Comparison of ENCODE assay signal across 7 cellular contexts in the genomic region with DNA sequence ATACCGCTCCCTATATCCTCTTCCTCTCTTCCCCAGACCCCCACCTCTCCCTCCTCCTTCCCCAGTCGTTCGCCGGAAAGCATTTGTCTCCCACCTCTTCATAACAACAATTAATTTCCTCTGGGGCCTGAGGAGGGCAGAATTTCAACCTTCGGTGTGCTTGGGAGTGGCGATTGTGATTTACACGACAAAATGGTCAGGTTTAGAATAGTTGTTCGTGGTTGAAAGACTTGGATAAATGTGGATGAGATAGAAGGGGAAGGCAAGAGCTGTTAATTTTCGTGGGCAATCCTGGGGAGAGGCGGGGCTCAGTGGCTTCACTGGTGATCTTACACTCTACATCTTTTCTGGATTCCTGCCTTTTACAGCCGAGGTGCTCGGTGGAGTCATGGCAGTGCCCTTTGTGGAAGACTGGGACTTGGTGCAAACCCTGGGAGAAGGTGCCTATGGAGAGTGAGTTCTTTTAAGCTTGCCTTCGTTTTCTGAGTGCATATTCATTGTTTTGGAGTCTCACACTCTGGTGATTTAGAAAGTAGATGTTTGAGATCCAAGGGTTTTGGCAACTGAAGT. TPM values are rescaled to one million over a fixed set of nuclear protein-coding genes. Genes with fewer than 3 reads are reported as not detected.
A peak's percentile ranks its signal among the peaks of the same experiment; 100 is the strongest.
DNase-seq lines count a peak whose midpoint lies in the region; ATAC-seq and TF ChIP-seq lines count a peak whose summit lies in the region.

No MANE protein-coding gene starts in this region.

- no peak overlapping the region for H3K23ac ChIP-seq in neuronal stem cell (ENCODE audit: low read depth, low read length, poor library complexity)

- H3K4me2 ChIP-seq in fibroblast of lung (ENCODE audit: extremely low read depth, insufficient read depth, low read length) (peak overlapping the region; percentile 77), neuronal stem cell (ENCODE audit: insufficient read depth, low read length, poor library complexity, severe bottlenecking) (peak overlapping the region; percentile 69)

- H3K27me3 ChIP-seq in HUES48 (ENCODE audit: control insufficient read depth, insufficient read depth, low read length) (no peaks in the 10 kb centered on the region), fibroblast of lung (ENCODE audit: control insufficient read depth, insufficient read depth, low read length) (no peaks in the 10 kb centered on the region), neuronal stem cell (ENCODE audit: control insufficient read depth in 3 of 3, insufficient read depth in 3 of 3, low read depth in 1 of 3, low read length in 3 of 3) (no peaks in the 10 kb centered on the region)

- peaks cover 58% of the 10 kb centered on the region for H3K36me3 ChIP-seq in HUES48 (ENCODE audit: control insufficient read depth, insufficient read depth, low read length)
- no peaks in the 10 kb centered on the region for H3K36me3 ChIP-seq in fibroblast of lung (ENCODE audit: control insufficient read depth, insufficient read depth, low read length)
- H3K36me3 ChIP-seq in neuronal stem cell (replicated peaks in 1 of 2; ENCODE audit: control insufficient read depth in 2 of 2, insufficient read depth in 2 of 2, low read length in 2 of 2): peaks cover 11 to 68% of the 10 kb centered on the region in 2 donors

- peak overlapping the region; percentile 87 for H3K4me3 ChIP-seq in HUES48 (ENCODE audit: low read depth, low read length)
- peak overlapping the region; percentile 78 for H3K4me3 ChIP-seq in WI38 (ENCODE audit: low read depth, low read length)
- peak overlapping the region; percentile 60 to 90 (median 69) for H3K4me3 ChIP-seq in fibroblast of lung (replicated peaks in 1 of 4; ENCODE audit: control extremely low read depth in 1 of 4, insufficient read depth in 1 of 4, low read depth in 3 of 4, low read length in 4 of 4)
- H3K4me3 ChIP-seq in neuronal stem cell (ENCODE audit: low read length in 2 of 2): peak overlapping the region; percentile 70 to 80

- H2AK5ac ChIP-seq in neuronal stem cell (ENCODE audit: low read depth, low read length): no peak overlapping the region

- TF ChIP-seq CTCF in WI38 (IDR thresholded peaks at IDR 0.05; ENCODE audit: low read depth, low read length): no peak; the same call in 1 of the 2 replicates
- peak; percentile 20 to 32 for TF ChIP-seq CTCF in fibroblast of lung (conservative IDR thresholded peaks at IDR 0.05 in 1 of 2, IDR thresholded peaks at IDR 0.05 in 1 of 2; ENCODE audit: low read depth in 1 of 2, low read length in 2 of 2)

- WGBS in neuronal stem cell (ENCODE audit: extremely low coverage in 2 of 2, insufficient read length in 2 of 2, insufficient replicate concordance in 1 of 2), 2 donors: no CpG with 5 or more reads among the region's 13 CpGs

- no peak overlapping the region for H2BK120ac ChIP-seq in neuronal stem cell (ENCODE audit: low read depth, low read length)

- no peaks in the 10 kb centered on the region for H3K9me3 ChIP-seq in HUES48 (ENCODE audit: control insufficient read depth, insufficient read depth, low read length)
- H3K9me3 ChIP-seq in fibroblast of lung (ENCODE audit: control insufficient read depth, insufficient read depth, low read depth, low read length): no peaks in the 10 kb centered on the region
- no peaks in the 10 kb centered on the region for H3K9me3 ChIP-seq in neuronal stem cell (replicated peaks in 1 of 2; ENCODE audit: control insufficient read depth in 2 of 2, insufficient read depth in 1 of 2, low read depth in 1 of 2, low read length in 2 of 2)

- H3K9ac ChIP-seq in HUES48 (ENCODE audit: low read depth, low read length) (peak overlapping the region; percentile 93), fibroblast of lung (ENCODE audit: insufficient read depth, low read length) (peak overlapping the region; percentile 55), neuronal stem cell (ENCODE audit: low read depth, low read length, poor library complexity) (peak overlapping the region; percentile 51)

- no peak overlapping the region for H4K8ac ChIP-seq in neuronal stem cell (ENCODE audit: low read depth, low read length)

- no peak overlapping the region for H2BK15ac ChIP-seq in neuronal stem cell (ENCODE audit: low read length)

- no peak overlapping the region for H3K4ac ChIP-seq in neuronal stem cell (ENCODE audit: low read length)

- H3K4me1 ChIP-seq in HUES48 (ENCODE audit: control insufficient read depth, insufficient read depth, low read length) (peaks cover 13% of the 10 kb centered on the region), fibroblast of lung (ENCODE audit: control insufficient read depth, extremely low read depth, insufficient read depth, low read length) (peaks cover 3% of the 10 kb centered on the region), neuronal stem cell (ENCODE audit: control insufficient read depth in 2 of 2, insufficient read depth in 1 of 2, low read depth in 1 of 2, low read length in 2 of 2) (peaks cover 0 to 6% of the 10 kb centered on the region in 2 donors)

- H3K79me1 ChIP-seq in neuronal stem cell (ENCODE audit: low read depth, low read length): no peaks in the 10 kb centered on the region

- peak overlapping the region; percentile 99 for H3K27ac ChIP-seq in HUES48 (ENCODE audit: low read depth, low read length)
- H3K27ac ChIP-seq in fibroblast of lung (ENCODE audit: insufficient read depth, low read length): peak overlapping the region; percentile 93
- H3K27ac ChIP-seq in neuronal stem cell (replicated peaks; ENCODE audit: low read length): peak overlapping the region; percentile 91

- ATAC-seq in GM21367 (IDR thresholded peaks at IDR 0.05; ENCODE audit: unreplicated experiment): peak; percentile 33

- no peak overlapping the region for H4K91ac ChIP-seq in neuronal stem cell (ENCODE audit: low read depth, low read length, poor library complexity)

- H2AFZ ChIP-seq in fibroblast of lung (ENCODE audit: low read length) (peak overlapping the region; percentile 44), neuronal stem cell (ENCODE audit: low read length) (peak overlapping the region; percentile 95)

- DNase-seq in GF-D8 (lab: John Stamatoyannopoulos, UW): peak; percentile 88
- DNase-seq in fibroblast of lung (ENCODE audit: low read depth in 2 of 2): no peak
- DNase-seq in neuronal stem cell (ENCODE audit: low spot score): no peak
- no peak for DNase-seq in ureter (ENCODE audit: low spot score)

- no peak overlapping the region for H2BK12ac ChIP-seq in neuronal stem cell (ENCODE audit: low read length)

- no peak overlapping the region for H3K14ac ChIP-seq in neuronal stem cell (ENCODE audit: low read length)

- H3K18ac ChIP-seq in neuronal stem cell (ENCODE audit: low read length): peak overlapping the region; percentile 31

- H4K20me1 ChIP-seq in fibroblast of lung (ENCODE audit: control insufficient read depth, extremely low read depth, insufficient read depth, low read length): no peaks in the 10 kb centered on the region

- H3K79me2 ChIP-seq in fibroblast of lung (ENCODE audit: control insufficient read depth, insufficient read depth, low read length): peaks cover 11% of the 10 kb centered on the region

- H2BK5ac ChIP-seq in neuronal stem cell (ENCODE audit: low read length): peak overlapping the region; percentile 96

RNA-seq across cellular contexts. Expression of gene CHEK1, which starts 1.5 kb away (rescaled TPM):
- total RNA-seq in fibroblast of lung: 28.5 and 39.5 TPM in 2 replicates
- 28.3 and 37.9 TPM in 2 replicates for polyA plus RNA-seq in fibroblast of lung
- 22.3 and 33.4 TPM in 2 replicates for polyA plus RNA-seq in fibroblast of lung (2012)
- 6.9 and 14.6 TPM in 2 replicates for polyA minus RNA-seq in fibroblast of lung (ENCODE audit: low replicate concordance)
- 48.8 TPM for polyA plus RNA-seq in neuronal stem cell (2013, experiment 1 of 2)
- polyA plus RNA-seq in neuronal stem cell (2013, experiment 2 of 2): 50.4 TPM
- total RNA-seq in ureter: 2.8 TPM

RNA-seq across cellular contexts. Expression of gene STT3A, which starts 33.8 kb away (rescaled TPM):
- total RNA-seq in fibroblast of lung (188 and 257 TPM in 2 replicates), ureter (138 TPM)
- polyA plus RNA-seq in fibroblast of lung: 342 and 375 TPM in 2 replicates
- 204 and 239 TPM in 2 replicates for polyA plus RNA-seq in fibroblast of lung (2012)
- 527 and 675 TPM in 2 replicates for polyA minus RNA-seq in fibroblast of lung (ENCODE audit: low replicate concordance)
- 90.7 TPM for polyA plus RNA-seq in neuronal stem cell (2013, experiment 1 of 2)
- 95.4 TPM for polyA plus RNA-seq in neuronal stem cell (2013, experiment 2 of 2)

RNA-seq across cellular contexts. Expression of gene ACRV1, which starts 54.2 kb away (rescaled TPM):
- total RNA-seq in fibroblast of lung (0.26 TPM in 1 of 2 replicates, not detected in the other), ureter (not detected)
- polyA plus RNA-seq in fibroblast of lung: not detected in 2 replicates
- polyA plus RNA-seq in fibroblast of lung (2012): 0.08 and 0.14 TPM in 2 replicates
- not detected in 2 replicates for polyA minus RNA-seq in fibroblast of lung (ENCODE audit: low replicate concordance)
- 0.04 TPM for polyA plus RNA-seq in neuronal stem cell (2013, experiment 1 of 2)
- 0.01 TPM for polyA plus RNA-seq in neuronal stem cell (2013, experiment 2 of 2)

RNA-seq across cellular contexts. Expression of gene EI24, which starts 57.2 kb away (rescaled TPM):
- total RNA-seq in fibroblast of lung (94.6 and 107 TPM in 2 replicates), ureter (108 TPM)
- polyA plus RNA-seq in fibroblast of lung: 180 and 185 TPM in 2 replicates
- 84.4 and 93.4 TPM in 2 replicates for polyA plus RNA-seq in fibroblast of lung (2012)
- polyA minus RNA-seq in fibroblast of lung (ENCODE audit: low replicate concordance): 66.1 and 75.0 TPM in 2 replicates
- 127 TPM for polyA plus RNA-seq in neuronal stem cell (2013, experiment 1 of 2)
- 121 TPM for polyA plus RNA-seq in neuronal stem cell (2013, experiment 2 of 2)
